ENCODE assay signal across 8 cellular contexts in genomic region chr10:73263948-73264347, GRCh38. TPM values are rescaled to one million over a fixed set of nuclear protein-coding genes. Genes with fewer than 3 reads are reported as not detected.
DNase-seq lines count a peak whose midpoint lies in the region; ATAC-seq and TF ChIP-seq lines count a peak whose summit lies in the region.

No MANE protein-coding gene starts in this region.

- no peak overlapping the region for H3K4me3 ChIP-seq in Loucy (ENCODE audit: low read length, poor library complexity, severe bottlenecking)

- H3K36me3 ChIP-seq in Loucy (ENCODE audit: insufficient read depth, low read length), result no peaks in the 10 kb centered on the region

- H3K9me3 ChIP-seq in Loucy (ENCODE audit: insufficient read depth, low read depth, low read length), result no peaks in the 10 kb centered on the region

- H3K9me3 Mint-ChIP-seq in osteocyte (ENCODE audit: unreplicated experiment), result peaks cover 3% of the 10 kb centered on the region
- peaks cover 0 to 3% of the 10 kb centered on the region in 2 donors for H3K9me3 Mint-ChIP-seq in activated T-cell treated with anti-CD3 and anti-CD28 coated beads, Interleukin-2, amount 50 U/mL, for 72 hours

- no peaks in the 10 kb centered on the region for H4K20me1 ChIP-seq in Loucy (ENCODE audit: insufficient read depth, low read length, poor library complexity, severe bottlenecking)

- H3K4me1 Mint-ChIP-seq in osteocyte (ENCODE audit: unreplicated experiment), result peaks cover 10% of the 10 kb centered on the region
- H3K4me1 Mint-ChIP-seq in activated T-cell treated with anti-CD3 and anti-CD28 coated beads, Interleukin-2, amount 50 U/mL, for 72 hours (ENCODE audit: low read depth), result peaks cover 11% of the 10 kb centered on the region

- peak overlapping the region; percentile 27 for H3K4me2 ChIP-seq in Loucy (ENCODE audit: low read depth, low read length, poor library complexity, severe bottlenecking)

- no peaks in the 10 kb centered on the region for H3K79me2 ChIP-seq in Loucy (ENCODE audit: insufficient read depth, low read length)

- peak overlapping the region; percentile 57; the same call in 1 of the 2 replicates for H2AFZ ChIP-seq in Loucy (ENCODE audit: low read length)

- H3K27me3 Mint-ChIP-seq in osteocyte (ENCODE audit: unreplicated experiment), result peaks cover 34% of the 10 kb centered on the region
- H3K27me3 Mint-ChIP-seq in activated T-cell treated with anti-CD3 and anti-CD28 coated beads, Interleukin-2, amount 50 U/mL, for 72 hours (ENCODE audit: low read depth), result no peaks in the 10 kb centered on the region

- peak overlapping the region; percentile 12 for H3K9ac ChIP-seq in Loucy (ENCODE audit: low read depth, low read length, poor library complexity, severe bottlenecking)

- H3K36me3 Mint-ChIP-seq in osteocyte (ENCODE audit: unreplicated experiment), result no peaks in the 10 kb centered on the region
- no peaks in the 10 kb centered on the region for H3K36me3 Mint-ChIP-seq in activated T-cell treated with anti-CD3 and anti-CD28 coated beads, Interleukin-2, amount 50 U/mL, for 72 hours (ENCODE audit: insufficient read depth in 2 of 2)

- no peaks in the 10 kb centered on the region for H3K4me1 ChIP-seq in Loucy (ENCODE audit: insufficient read depth, low read length, poor library complexity, severe bottlenecking)

- no peaks in the 10 kb centered on the region for H3F3A ChIP-seq in Loucy (ENCODE audit: low read depth)

- ATAC-seq in GM19035 (IDR thresholded peaks at IDR 0.05; ENCODE audit: unreplicated experiment), result no peak
- no peak for ATAC-seq in GM21529 (IDR thresholded peaks at IDR 0.05; ENCODE audit: unreplicated experiment)
- no peak for ATAC-seq in activated T-cell treated with anti-CD3 and anti-CD28 coated beads, Interleukin-2, amount 50 U/mL, for 72 hours (replicated peaks in 1 of 2)
- ATAC-seq in GM19328 (IDR thresholded peaks at IDR 0.05; ENCODE audit: unreplicated experiment), result no peak

- H3K4me3 Mint-ChIP-seq in osteocyte (ENCODE audit: unreplicated experiment), result no peak overlapping the region
- H3K4me3 Mint-ChIP-seq in activated T-cell treated with anti-CD3 and anti-CD28 coated beads, Interleukin-2, amount 50 U/mL, for 72 hours, result no peak overlapping the region

- H3K27me3 ChIP-seq in Loucy (ENCODE audit: insufficient read depth, low read length, poor library complexity, severe bottlenecking), result no peaks in the 10 kb centered on the region

- TF ChIP-seq CTCF in Loucy (conservative IDR thresholded peaks at IDR 0.05; ENCODE audit: low read length) (peak; percentile 80), osteocyte (IDR thresholded peaks at IDR 0.05) (peak; percentile 62)

- H3K27ac Mint-ChIP-seq in osteocyte (ENCODE audit: unreplicated experiment), result no peak overlapping the region
- H3K27ac Mint-ChIP-seq in activated T-cell treated with anti-CD3 and anti-CD28 coated beads, Interleukin-2, amount 50 U/mL, for 72 hours, result no peak overlapping the region

- no peaks in the 10 kb centered on the region for H3K9me2 ChIP-seq in Loucy (replicated peaks; ENCODE audit: low read depth, low read length)

- DNase-seq in EL (peak; percentile 70), cerebellar cortex (ENCODE audit: low spot score) (peak; percentile 10), osteocyte (ENCODE audit: extremely low spot score, unreplicated experiment) (no peak)
- no peak for DNase-seq in activated T-cell treated with anti-CD3 and anti-CD28 coated beads, Interleukin-2, amount 50 U/mL, for 72 hours

RNA-seq across cellular contexts. Expression of gene MRPS16, which starts 11.5 kb away (rescaled TPM):
- total RNA-seq in osteocyte, result 63.5 and 78.6 TPM in 2 replicates
- 100 to 1,000 TPM; 122 to 129 TPM for total RNA-seq in activated T-cell treated with anti-CD3 and anti-CD28 coated beads, Interleukin-2, amount 50 U/mL, for 72 hours

RNA-seq across cellular contexts. Expression of gene DNAJC9, which starts 16.9 kb away (rescaled TPM):
- total RNA-seq in osteocyte, result 19.3 and 19.6 TPM in 2 replicates
- total RNA-seq in activated T-cell treated with anti-CD3 and anti-CD28 coated beads, Interleukin-2, amount 50 U/mL, for 72 hours, result 10 to 100 TPM; 37.2 to 41.2 TPM

Comparison
In these comparisons a context has a peak if more than half of its experiments do, and no peak if none do; other contexts are left out.
1. DNase-seq: peak in EL (single experiment) and cerebellar cortex (single experiment); none in osteocyte (single experiment) and activated T-cell treated with anti-CD3 and anti-CD28 coated beads, Interleukin-2, amount 50 U/mL, for 72 hours (0 of 2).